ENCODE assay signal across 8 cellular contexts in the genomic region with DNA sequence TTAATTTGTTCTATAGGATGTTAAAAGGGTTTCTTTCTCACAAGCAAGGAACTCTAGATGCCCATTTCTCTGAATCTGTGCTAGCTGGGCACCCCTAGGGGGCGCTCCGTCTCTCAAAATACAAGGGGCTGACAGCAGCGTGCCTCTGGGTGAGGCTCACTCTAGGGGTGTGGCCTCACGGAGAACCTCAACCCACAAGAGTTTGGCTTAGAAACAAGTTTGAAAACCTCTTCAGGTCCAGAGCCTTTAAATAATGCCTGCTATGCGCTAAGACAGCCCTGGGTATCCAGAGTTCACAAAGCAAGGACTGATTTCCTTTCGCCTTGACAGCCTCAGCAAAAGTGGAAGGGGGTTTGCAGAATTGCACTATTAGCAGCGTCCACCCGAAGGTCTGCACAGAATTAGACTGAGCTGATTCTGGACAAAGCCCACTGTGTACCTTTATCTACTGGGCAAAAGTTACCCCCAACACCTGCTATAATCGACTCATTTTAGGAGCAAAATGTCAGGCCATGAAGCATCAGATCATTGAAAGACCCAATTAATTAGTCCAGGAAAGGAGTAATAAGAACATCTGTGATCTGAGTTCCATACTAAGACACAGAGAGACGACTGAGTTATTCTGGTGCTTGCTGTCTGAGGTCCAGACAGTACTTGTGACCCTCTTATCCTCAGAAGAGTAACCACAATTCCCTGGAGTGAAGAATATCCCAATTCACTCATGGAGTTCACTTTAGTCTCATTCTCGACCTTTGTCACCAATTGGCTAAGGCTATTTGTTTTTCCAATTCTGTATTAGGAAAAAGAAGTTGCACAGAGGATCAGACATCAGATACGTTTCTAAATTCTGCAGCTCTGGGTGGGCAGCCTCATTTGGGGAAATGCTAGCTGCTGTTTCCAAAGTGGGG. TPM values are rescaled to one million over a fixed set of nuclear protein-coding genes. Genes with fewer than 3 reads are reported as not detected.
A peak's percentile ranks its signal among the peaks of the same experiment; 100 is the strongest.
DNase-seq lines count a peak whose midpoint lies in the region; ATAC-seq lines count a peak whose summit lies in the region.

No MANE protein-coding gene starts in this region.

- no peaks in the 10 kb centered on the region for H3K4me1 ChIP-seq in NT2/D1 (ENCODE audit: insufficient read depth, insufficient read length)

- H3K9me3 ChIP-seq in NT2/D1 (ENCODE audit: insufficient read depth, low read length) = no peaks in the 10 kb centered on the region

- H3K27me3 ChIP-seq in NT2/D1 (ENCODE audit: insufficient read depth, insufficient read length) = peaks cover 24% of the 10 kb centered on the region

- peak overlapping the region; percentile 5 for H3K9ac ChIP-seq in NT2/D1 (ENCODE audit: insufficient read length, low read depth)

- DNase-seq in COR-L47 (lab: John Stamatoyannopoulos, UW) = peak; percentile 80
- peak; percentile 86 for DNase-seq in HT1080 (ENCODE audit: low read depth)
- peak; percentile 87 for DNase-seq in NT2/D1 (ENCODE audit: low read depth, low spot score)
- peak; percentile 89 for DNase-seq in activated CD8-positive, alpha-beta memory T cell treated with anti-CD3 and anti-CD28 coated beads, Interleukin-2, amount 50 U/mL, for 48 hours
- peak; percentile 82 for DNase-seq in epidermal melanocyte (ENCODE audit: insufficient read length, low spot score)
- peak; percentile 46 for DNase-seq in middle frontal gyrus (ENCODE audit: extremely low spot score, low spot score)
- peak; percentile 68 to 72 for DNase-seq in stimulated activated CD8-positive, alpha-beta memory T cell treated with anti-CD3 and anti-CD28 coated beads, Interleukin-15, amount 100 ng/mL, for 48 hours (ENCODE audit: low read depth in 2 of 2)

- peak overlapping the region; percentile 31 for H3K4me3 ChIP-seq in NT2/D1 (ENCODE audit: insufficient read length, low read depth)

- H3K36me3 ChIP-seq in NT2/D1 (ENCODE audit: insufficient read depth, insufficient read length, low read length) = no peaks in the 10 kb centered on the region

- ATAC-seq in GM21367 (IDR thresholded peaks at IDR 0.05; ENCODE audit: unreplicated experiment) = peak; percentile 98

RNA-seq across cellular contexts. Expression of a gene that starts 0.6 kb away (rescaled TPM):
- total RNA-seq in HT1080 (2014; rRNA removed; shearing (Covaris generic)) = 13.1 and 18.1 TPM in 2 replicates
- polyA plus RNA-seq in HT1080 (2015; cell fraction: cytosol; rRNA removed) = 9.6 and 12.9 TPM in 2 replicates
- 8.5 and 8.8 TPM in 2 replicates for polyA plus RNA-seq in HT1080 (2015; cell fraction: nucleus; rRNA removed)

RNA-seq across cellular contexts. Expression of a gene that starts 37.4 kb away (rescaled TPM):
- total RNA-seq in HT1080 (2014; rRNA removed; shearing (Covaris generic)) = 16.5 and 17.4 TPM in 2 replicates
- 17.2 and 19.7 TPM in 2 replicates for polyA plus RNA-seq in HT1080 (2015; cell fraction: cytosol; rRNA removed)
- 24.9 and 29.1 TPM in 2 replicates for polyA plus RNA-seq in HT1080 (2015; cell fraction: nucleus; rRNA removed)

Comparison
In these comparisons a context has a peak if more than half of its experiments do, and no peak if none do; other contexts are left out.
1. Peak in every context shown above with its lines: DNase-seq, ATAC-seq and H3K4me3 ChIP-seq.